In genomic region chr17:80220709-80221215, GRCh38 we compare ENCODE assay signal across 8 cellular contexts. TPM values are rescaled to one million over a fixed set of nuclear protein-coding genes. Genes with fewer than 3 reads are reported as not detected.
DNase-seq lines count a peak whose midpoint lies in the region; ATAC-seq and TF ChIP-seq lines count a peak whose summit lies in the region.

No MANE protein-coding gene starts in this region.

- H4K20me1 ChIP-seq in neural progenitor cell (ENCODE audit: low read depth), result peaks cover 4% of the 10 kb centered on the region

- H3K36me3 Mint-ChIP-seq in HFFc6 (ENCODE audit: low read depth), result peaks cover 15% of the 10 kb centered on the region
- H3K36me3 Mint-ChIP-seq in neural progenitor cell, result peaks cover 10% of the 10 kb centered on the region

- ATAC-seq in HG02884 (IDR thresholded peaks at IDR 0.05; ENCODE audit: unreplicated experiment) (no peak), GM19467 (IDR thresholded peaks at IDR 0.05; ENCODE audit: unreplicated experiment) (no peak)

- TF ChIP-seq CTCF in HFFc6 (IDR thresholded peaks at IDR 0.05) (no peak), foreskin fibroblast (IDR thresholded peaks at IDR 0.05; ENCODE audit: low read depth, low read length) (no peak), neural progenitor cell (IDR thresholded peaks at IDR 0.05) (no peak)

- H3K4me3 Mint-ChIP-seq in HFFc6 (peak overlapping the region; percentile 82), neural progenitor cell (peak overlapping the region; percentile 90)

- peak overlapping the region; percentile 92 for H3K4me2 ChIP-seq in neural progenitor cell

- H3K27me3 ChIP-seq in neural progenitor cell, result no peaks in the 10 kb centered on the region

- H3K9me3 Mint-ChIP-seq in HFFc6, result no peaks in the 10 kb centered on the region
- no peaks in the 10 kb centered on the region for H3K9me3 Mint-ChIP-seq in neural progenitor cell

- H3K4me1 ChIP-seq in neural progenitor cell, result peaks cover 22% of the 10 kb centered on the region

- H2AFZ ChIP-seq in neural progenitor cell (replicated peaks), result peak overlapping the region; percentile 99

- no peaks in the 10 kb centered on the region for H3K36me3 ChIP-seq in neural progenitor cell

- peaks cover 3% of the 10 kb centered on the region for H3F3A ChIP-seq in neural progenitor cell (ENCODE audit: low read depth)

- peak; percentile 37 for DNase-seq in AG08395 (ENCODE audit: low spot score)
- DNase-seq in HFFc6, result no peak
- peak; percentile 49 for DNase-seq in activated T-cell treated with anti-CD3 and anti-CD28 coated beads, Interleukin-2, amount 50 U/mL, for 1 hour
- DNase-seq in foreskin fibroblast, result peak; percentile 14 to 52
- DNase-seq in neural progenitor cell (ENCODE audit: low spot score), result peak; percentile 52
- DNase-seq in amniotic stem cell (lab: John Stamatoyannopoulos, UW), result no peak

- peaks cover 13% of the 10 kb centered on the region for H3K4me1 Mint-ChIP-seq in HFFc6 (ENCODE audit: low read depth)
- H3K4me1 Mint-ChIP-seq in neural progenitor cell, result peaks cover 34% of the 10 kb centered on the region

- H3K27ac Mint-ChIP-seq in HFFc6 (no peak overlapping the region), neural progenitor cell (no peak overlapping the region)

- peak overlapping the region; percentile 68 for H3K9ac ChIP-seq in neural progenitor cell

- no peak overlapping the region for H3K27ac ChIP-seq in neural progenitor cell

- H3K79me2 ChIP-seq in neural progenitor cell (ENCODE audit: low read depth), result peaks cover 15% of the 10 kb centered on the region

- H3K27me3 Mint-ChIP-seq in HFFc6 (ENCODE audit: insufficient read depth) (no peaks in the 10 kb centered on the region; the same call in none of the 2 replicates), neural progenitor cell (ENCODE audit: insufficient read depth, low read depth) (peaks cover 16% of the 10 kb centered on the region)

- H3K9me3 ChIP-seq in neural progenitor cell (ENCODE audit: low read depth), result no peaks in the 10 kb centered on the region

- peak overlapping the region; percentile 75 to 83 for H3K4me3 ChIP-seq in foreskin fibroblast (ENCODE audit: low read depth in 1 of 2, low read length in 2 of 2)
- peak overlapping the region; percentile 100 for H3K4me3 ChIP-seq in neural progenitor cell

RNA-seq across cellular contexts. Expression of gene SLC26A11, which starts 0.5 kb away (rescaled TPM):
- 10 to 100 TPM; 11.4 to 13.6 (median 12.5) TPM for total RNA-seq in HFFc6 (2021; fragmentation: NEBNext Ultra II Directional; extraction: Animal tissue kit (Norgen Biotek cat#: 25700))
- total RNA-seq in neural progenitor cell (ENCODE audit: low replicate concordance), result 7.9 and 24.1 TPM in 2 replicates

RNA-seq across cellular contexts. Expression of gene SGSH, which starts 0.6 kb away (rescaled TPM):
- 10 to 100 TPM; 41.2 to 52.6 (median 47.5) TPM for total RNA-seq in HFFc6 (2021; fragmentation: NEBNext Ultra II Directional; extraction: Animal tissue kit (Norgen Biotek cat#: 25700))
- total RNA-seq in neural progenitor cell (ENCODE audit: low replicate concordance), result 7.2 and 12.4 TPM in 2 replicates

RNA-seq across cellular contexts. Expression of gene RNF213, which starts 39.9 kb away (rescaled TPM):
- total RNA-seq in HFFc6 (2021; fragmentation: NEBNext Ultra II Directional; extraction: Animal tissue kit (Norgen Biotek cat#: 25700)), result 10 to 100 TPM; 42.0 to 51.6 (median 48.3) TPM
- 19.8 and 23.7 TPM in 2 replicates for total RNA-seq in neural progenitor cell (ENCODE audit: low replicate concordance)

RNA-seq across cellular contexts. Expression of gene CARD14, which starts 50.9 kb away (rescaled TPM):
- total RNA-seq in HFFc6 (2021; fragmentation: NEBNext Ultra II Directional; extraction: Animal tissue kit (Norgen Biotek cat#: 25700)), result not detected
- total RNA-seq in neural progenitor cell (ENCODE audit: low replicate concordance), result 0.56 and 0.60 TPM in 2 replicates

Comparison
In these comparisons a context has a peak if more than half of its experiments do, and no peak if none do; other contexts are left out.
1. DNase-seq: peak in AG08395 (single experiment), activated T-cell treated with anti-CD3 and anti-CD28 coated beads, Interleukin-2, amount 50 U/mL, for 1 hour (single experiment), foreskin fibroblast (2 of 2) and neural progenitor cell (single experiment); none in HFFc6 (single experiment) and amniotic stem cell (single experiment).